ENCODE assay signal across 14 cellular contexts in the genomic region with DNA sequence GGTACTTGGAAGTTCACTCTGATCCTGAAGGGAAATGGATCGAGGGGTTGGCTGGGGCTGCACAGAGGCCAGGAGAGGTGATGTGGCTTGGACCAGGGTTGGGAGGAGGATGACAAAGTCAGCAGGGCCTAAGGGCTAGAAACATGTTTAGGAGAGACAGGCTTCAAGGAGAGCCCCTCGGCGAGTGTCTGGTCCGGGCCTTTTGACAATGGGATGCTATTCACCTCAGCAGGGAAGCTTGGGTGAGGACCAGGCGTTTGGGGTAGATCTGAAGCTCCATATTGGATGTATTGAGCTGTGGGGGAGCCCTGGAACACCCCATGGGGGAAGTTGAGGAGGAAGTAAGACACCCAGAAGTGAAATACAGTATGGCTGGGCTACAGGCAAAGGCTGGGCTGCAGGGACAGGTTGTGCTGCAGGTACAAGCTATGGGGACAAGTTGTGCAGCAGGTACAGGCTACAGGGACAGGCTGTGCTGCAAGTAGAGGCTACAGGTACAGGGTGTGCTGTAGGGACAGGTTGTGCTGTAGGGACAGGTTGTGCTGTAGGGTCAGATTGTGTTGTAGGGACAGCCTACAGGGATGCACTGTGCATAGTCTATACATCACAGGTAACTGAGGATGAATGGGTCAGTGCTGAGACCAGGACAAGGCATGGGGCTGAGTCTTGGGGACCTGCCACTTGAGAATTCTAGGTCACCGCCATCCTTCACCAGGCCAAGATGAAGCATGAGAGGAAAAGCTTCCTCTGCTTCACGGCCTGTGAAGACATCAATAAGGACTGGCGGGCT. TPM values are rescaled to one million over a fixed set of nuclear protein-coding genes. Genes with fewer than 3 reads are reported as not detected.
DNase-seq lines count a peak whose midpoint lies in the region; ATAC-seq and TF ChIP-seq lines count a peak whose summit lies in the region.
"Had no signal": no experiment of that assay in that cellular context is flagged by ENCODE, and none has a peak within 500 bp of the region (broad histone marks: within the 10 kb centered on the region; RNA-seq: fewer than 3 reads in every experiment).

No MANE protein-coding gene starts in this region.

- TF ChIP-seq RAD21 in SK-N-SH (IDR thresholded peaks at IDR 0.05; ENCODE audit: low read length): no peak

- no peak for TF ChIP-seq CTCF in SK-N-SH (IDR thresholded peaks at IDR 0.05)
- TF ChIP-seq CTCF in osteoblast (IDR thresholded peaks at IDR 0.05; ENCODE audit: extremely low read depth, low read depth, low read length): no peak

- H3K4me2 ChIP-seq in GM23248 (ENCODE audit: unreplicated experiment) (peak overlapping the region; percentile 43), SK-N-SH (peak overlapping the region; percentile 41; the same call in 1 of the 2 replicates), osteoblast (ENCODE audit: insufficient read depth, low read length) (no peak overlapping the region)

- H3K27ac Mint-ChIP-seq in activated T-cell treated with anti-CD3 and anti-CD28 coated beads, Interleukin-2, amount 50 U/mL, for 24 hours: no peak overlapping the region

- ATAC-seq in esophagus mucosa: peak; percentile 23
- no peak for ATAC-seq in activated CD4-positive, CD25-positive, alpha-beta regulatory T cell treated with anti-CD3 and anti-CD28 coated beads, Interleukin-2, amount 50 U/mL, for 24 hours
- ATAC-seq: GM12878 had no signal

- 90 to 95% methylated on average over 7 to 8 of the region's 8 CpGs for WGBS in GM23248 (ENCODE audit: low coverage in 1 of 2, low lambda C conversion rate in 2 of 2, missing lambda C conversion rate in 2 of 2), 2 experiments
- 92% methylated on average over 8 of the region's 8 CpGs for WGBS in SK-N-SH (ENCODE audit: low lambda C conversion rate)

- H3K79me2 ChIP-seq in GM23248 (ENCODE audit: insufficient read depth): no peaks in the 10 kb centered on the region
- no peaks in the 10 kb centered on the region for H3K79me2 ChIP-seq in SK-N-SH (ENCODE audit: insufficient read depth)
- H3K79me2 ChIP-seq in osteoblast (ENCODE audit: insufficient read depth, low read length): no peaks in the 10 kb centered on the region

- H3K9ac ChIP-seq in GM23248 (no peak overlapping the region), SK-N-SH (no peak overlapping the region)

- H3K36me3 ChIP-seq in GM23248 (ENCODE audit: low read depth) (no peaks in the 10 kb centered on the region), SK-N-SH (replicated peaks in 1 of 2; ENCODE audit: control insufficient read depth in 1 of 2, insufficient read depth in 2 of 2, low read length in 1 of 2) (no peaks in the 10 kb centered on the region), osteoblast (ENCODE audit: insufficient read depth, low read length) (no peaks in the 10 kb centered on the region)

- POLR2A ChIA-PET in SK-N-SH (lab: Yijun Ruan, JAX): no interaction called here

- H3K9me3 Mint-ChIP-seq in activated T-cell treated with anti-CD3 and anti-CD28 coated beads, Interleukin-2, amount 50 U/mL, for 24 hours: peaks cover 3% of the 10 kb centered on the region

- H3K27ac ChIP-seq in GM23248 (no peak overlapping the region), SK-N-SH (ENCODE audit: low read depth in 2 of 2, low read length in 1 of 2) (no peak overlapping the region), osteoblast (ENCODE audit: low read depth, low read length) (peak overlapping the region; percentile 47), substantia nigra (ENCODE audit: low read depth, low read length, poor library complexity, severe bottlenecking) (no peak overlapping the region)

- in situ Hi-C loops in GM23248 (cut with MboI): no loop called here

- no peak for DNase-seq in GM23248
- DNase-seq in SK-N-SH: no peak
- DNase-seq in osteoblast (ENCODE audit: insufficient read length, low spot score, missing footprints): peak; percentile 69
- DNase-seq in activated T-cell treated with anti-CD3 and anti-CD28 coated beads, Interleukin-2, amount 50 U/mL, for 24 hours: no peak
- DNase-seq in iPS-NIHi11 (ENCODE audit: low spot score): no peak
- DNase-seq in substantia nigra (lab: John Stamatoyannopoulos, UW): no peak
- DNase-seq: Caco-2, NCI-H1436, NCI-H2029 treated with DMSO at 0.1 percent for 48 hours, NCI-H510A treated with DMSO at 0.1 percent for 48 hours had no signal

- H3F3A ChIP-seq in GM23248 (ENCODE audit: insufficient read depth) (no peaks in the 10 kb centered on the region), SK-N-SH (replicated peaks; ENCODE audit: insufficient read depth) (peaks cover 5% of the 10 kb centered on the region)

- H2AFZ ChIP-seq in GM23248 (no peak overlapping the region), SK-N-SH (ENCODE audit: low read depth) (no peak overlapping the region), osteoblast (ENCODE audit: low read length) (no peak overlapping the region)

- H3K4me3 ChIP-seq in GM23248 (no peak overlapping the region), SK-N-SH (ENCODE audit: low read depth in 2 of 2, low read length in 1 of 2) (no peak overlapping the region), osteoblast (ENCODE audit: insufficient read depth, low read length) (no peak overlapping the region)
- H3K4me3 ChIP-seq: GM12878 had no signal

- H3K9me2 ChIP-seq in GM23248 (ENCODE audit: insufficient read depth): no peaks in the 10 kb centered on the region
- H3K9me2 ChIP-seq in SK-N-SH: no peaks in the 10 kb centered on the region

- H3K4me1 ChIP-seq in GM23248 (ENCODE audit: insufficient read depth) (peaks cover 10% of the 10 kb centered on the region), SK-N-SH (ENCODE audit: control insufficient read depth in 1 of 2, insufficient read depth in 2 of 2, low read depth in 1 of 2, low read length in 1 of 2) (peaks cover 6 to 8% of the 10 kb centered on the region in 2 experiments; a peak in 3 of 4 replicates), osteoblast (ENCODE audit: insufficient read depth, low read length) (peaks cover 13% of the 10 kb centered on the region)
- H3K4me1 ChIP-seq: Caco-2 had no signal

- CTCF ChIA-PET in SK-N-SH (lab: Yijun Ruan, JAX): no interaction called here

- H3K9me3 ChIP-seq in GM23248 (ENCODE audit: low read depth) (no peaks in the 10 kb centered on the region), SK-N-SH (no peaks in the 10 kb centered on the region), osteoblast (ENCODE audit: low read depth, low read length) (peaks cover 3% of the 10 kb centered on the region)

- H3K36me3 Mint-ChIP-seq in activated T-cell treated with anti-CD3 and anti-CD28 coated beads, Interleukin-2, amount 50 U/mL, for 24 hours (ENCODE audit: low read depth): no peaks in the 10 kb centered on the region

- no peaks in the 10 kb centered on the region for H3K27me3 ChIP-seq in GM23248 (replicated peaks; ENCODE audit: insufficient read depth)
- no peaks in the 10 kb centered on the region for H3K27me3 ChIP-seq in SK-N-SH (ENCODE audit: insufficient read depth)
- H3K27me3 ChIP-seq in osteoblast (ENCODE audit: insufficient read depth, low read length): peaks cover 10% of the 10 kb centered on the region

- no peaks in the 10 kb centered on the region for H3K4me1 Mint-ChIP-seq in activated T-cell treated with anti-CD3 and anti-CD28 coated beads, Interleukin-2, amount 50 U/mL, for 24 hours (ENCODE audit: low read depth)

- no peaks in the 10 kb centered on the region for H3K27me3 Mint-ChIP-seq in activated T-cell treated with anti-CD3 and anti-CD28 coated beads, Interleukin-2, amount 50 U/mL, for 24 hours

- no peak for TF ChIP-seq EP300 in SK-N-SH (IDR thresholded peaks at IDR 0.05; ENCODE audit: borderline replicate concordance in 1 of 2, low read depth in 1 of 2, low read length in 1 of 2)

- H4K20me1 ChIP-seq in GM23248 (ENCODE audit: insufficient read depth): no peaks in the 10 kb centered on the region
- H4K20me1 ChIP-seq in SK-N-SH (ENCODE audit: insufficient read depth): no peaks in the 10 kb centered on the region
- no peaks in the 10 kb centered on the region for H4K20me1 ChIP-seq in osteoblast (ENCODE audit: insufficient read depth, low read length)

- no peak overlapping the region for H3K4me3 Mint-ChIP-seq in activated T-cell treated with anti-CD3 and anti-CD28 coated beads, Interleukin-2, amount 50 U/mL, for 24 hours

TF ChIP-seq in SK-N-SH, 30 proteins besides CTCF, POLR2A, EP300 and RAD21 (continues in another document):
- TF ChIP-seq FOXJ3 (CRISPR knock-in tag; IDR thresholded peaks at IDR 0.05): no peak
- TF ChIP-seq SIN3A (IDR thresholded peaks at IDR 0.05; ENCODE audit: borderline replicate concordance, low read depth, low read length): no peak
- no peak for TF ChIP-seq CHD2 (IDR thresholded peaks at IDR 0.05; ENCODE audit: low read length, partially characterized antibody)
- no peak for TF ChIP-seq RCOR1 (IDR thresholded peaks at IDR 0.05; ENCODE audit: low read length)
- no peak for TF ChIP-seq NRF1 (IDR thresholded peaks at IDR 0.05; ENCODE audit: low read depth, low read length)

RNA-seq across cellular contexts. Expression of a gene that starts 22.7 kb away (rescaled TPM):
- 20.2 and 20.9 TPM in 2 replicates for total RNA-seq in GM23248 (2014; rRNA removed; shearing (Covaris generic))
- polyA plus RNA-seq in GM23248 (2016; fragmentation: Nextera tagmentation; extraction: Ambion mirVana) (21.4 and 23.7 TPM in 2 replicates), SK-N-SH (2012; rRNA removed) (0.86 and 1.3 TPM in 2 replicates)
- polyA plus RNA-seq in SK-N-SH (2012; cell fraction: cytosol; rRNA removed): 0.13 and 0.33 TPM in 2 replicates
- polyA plus RNA-seq in SK-N-SH (2012; cell fraction: nucleus; rRNA removed): 1.2 and 1.3 TPM in 2 replicates
- total RNA-seq in esophagus mucosa (0.20 TPM), osteoblast (5.1 and 5.3 TPM in 2 replicates)
- total RNA-seq: Caco-2 had no signal

RNA-seq across cellular contexts. Expression of a gene that starts 47.3 kb away (rescaled TPM):
- not detected in 2 replicates for total RNA-seq in GM23248 (2014; rRNA removed; shearing (Covaris generic))
- polyA plus RNA-seq in GM23248 (2016; fragmentation: Nextera tagmentation; extraction: Ambion mirVana): not detected in 2 replicates
- polyA plus RNA-seq in SK-N-SH (2012; rRNA removed): 0.06 and 0.07 TPM in 2 replicates
- polyA plus RNA-seq in SK-N-SH (2012; cell fraction: cytosol; rRNA removed): 0.01 and 0.08 TPM in 2 replicates
- 0.07 and 0.23 TPM in 2 replicates for polyA plus RNA-seq in SK-N-SH (2012; cell fraction: nucleus; rRNA removed)
- total RNA-seq in esophagus mucosa: 0.52 TPM
- under 0.01 TPM in 1 of 2 replicates, not detected in the other for total RNA-seq in osteoblast
- total RNA-seq: RPMI7951 had no signal
- polyA plus RNA-seq: GM12878 had no signal
